Comparison of ENCODE assay signal across 1 cellular context in genomic region chr1:78833491-78833890, GRCh38.
TF ChIP-seq lines count a peak whose summit lies in the region.

No MANE protein-coding gene starts in this region.

TF ChIP-seq in WTC11, 78 proteins besides CTCF, POLR2A, EP300 and RAD21 (continued from another document):
- TF ChIP-seq ARID4B (CRISPR knock-in tag; IDR thresholded peaks at IDR 0.05; ENCODE audit: borderline replicate concordance) (no peak), ZNF671 (CRISPR knock-in tag; IDR thresholded peaks at IDR 0.05) (no peak), ZSCAN18 (CRISPR knock-in tag; IDR thresholded peaks at IDR 0.05) (no peak), NFATC4 (CRISPR knock-in tag; IDR thresholded peaks at IDR 0.05) (no peak), ZNF121 (CRISPR knock-in tag; IDR thresholded peaks at IDR 0.05) (no peak), NR1H2 (CRISPR knock-in tag; IDR thresholded peaks at IDR 0.05) (no peak), ZNF263 (CRISPR knock-in tag; IDR thresholded peaks at IDR 0.05; ENCODE audit: low read depth) (no peak), USF1 (CRISPR knock-in tag; IDR thresholded peaks at IDR 0.05) (no peak)
